Comparison of ENCODE assay signal across 8 cellular contexts in the genomic region with DNA sequence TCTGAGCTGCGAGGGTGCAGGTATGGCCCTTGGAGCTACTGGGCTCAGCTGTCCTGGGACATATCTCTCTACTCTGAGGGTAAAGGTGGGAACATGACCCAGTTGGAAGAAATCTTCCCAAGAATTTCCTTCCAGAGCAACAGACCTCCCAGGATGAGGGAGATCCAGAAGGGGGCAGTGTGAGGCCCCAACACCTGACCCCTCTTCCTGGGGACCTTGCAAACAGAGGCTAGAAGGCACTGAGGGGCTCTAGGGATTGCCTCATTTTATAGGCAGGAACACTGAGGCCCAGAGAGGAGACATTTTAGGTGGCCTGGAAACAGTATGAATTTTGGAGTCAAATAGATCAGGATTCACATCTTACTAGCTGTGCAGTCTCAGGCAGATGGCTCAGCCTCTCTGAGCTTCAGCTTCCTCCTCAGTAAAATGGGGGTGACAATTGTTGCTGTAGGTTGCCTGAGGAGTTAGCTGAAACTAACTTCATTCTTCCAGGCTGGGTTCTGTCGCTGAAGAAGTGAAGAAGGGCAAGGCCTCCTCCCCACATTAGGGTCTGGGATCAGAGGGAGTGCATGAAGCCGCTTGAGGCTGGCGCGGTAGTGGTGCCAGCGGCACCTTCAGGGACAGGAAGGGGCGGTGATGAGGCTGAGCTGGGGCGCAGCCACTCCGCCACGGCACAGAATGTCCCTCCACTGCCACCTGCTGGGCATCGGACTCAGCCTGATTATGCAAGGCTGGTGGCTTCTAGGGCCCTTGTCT. TPM values are rescaled to one million over a fixed set of nuclear protein-coding genes. Genes with fewer than 3 reads are reported as not detected.
DNase-seq lines count a peak whose midpoint lies in the region; ATAC-seq and TF ChIP-seq lines count a peak whose summit lies in the region.

No MANE protein-coding gene starts in this region.

- H3K4me1 Mint-ChIP-seq in activated CD4-positive, alpha-beta memory T cell treated with anti-CD3 and anti-CD28 coated beads, Interleukin-2, amount 10 ng/mL, durations not matched to agents 7 days and 5 days = peaks cover 9% of the 10 kb centered on the region

- no peaks in the 10 kb centered on the region for H3K27me3 Mint-ChIP-seq in activated CD4-positive, alpha-beta memory T cell treated with anti-CD3 and anti-CD28 coated beads, Interleukin-2, amount 10 ng/mL, durations not matched to agents 7 days and 5 days

- intact Hi-C loops in A673 (cut with micrococcal nuclease; ENCODE audit: unreplicated experiment) = loop anchor here (1.0 to 2.0 kb wide), 3 partner anchors 137 to 430 kb away; no protein-coding TSS in a partner anchor
- intact Hi-C loops in dorsolateral prefrontal cortex (cut with DNase I) = loop anchor here (1.0 to 10.0 kb wide), 5 partner anchors 136 to 428 kb away; no protein-coding TSS in a partner anchor

- peak overlapping the region; percentile 18 for H3K4me3 Mint-ChIP-seq in activated CD4-positive, alpha-beta memory T cell treated with anti-CD3 and anti-CD28 coated beads, Interleukin-2, amount 10 ng/mL, durations not matched to agents 7 days and 5 days

- no peaks in the 10 kb centered on the region for H3K9me3 Mint-ChIP-seq in activated CD4-positive, alpha-beta memory T cell treated with anti-CD3 and anti-CD28 coated beads, Interleukin-2, amount 10 ng/mL, durations not matched to agents 7 days and 5 days

- peak overlapping the region; percentile 14 for H3K27ac Mint-ChIP-seq in activated CD4-positive, alpha-beta memory T cell treated with anti-CD3 and anti-CD28 coated beads, Interleukin-2, amount 10 ng/mL, durations not matched to agents 7 days and 5 days

- H3K4me1 ChIP-seq in A673 (ENCODE audit: insufficient read depth, low read length, poor library complexity, severe bottlenecking) = no peaks in the 10 kb centered on the region

- peaks cover 23% of the 10 kb centered on the region for H3K27me3 ChIP-seq in A673 (replicated peaks; ENCODE audit: insufficient read depth, low read depth, low read length, poor library complexity)
- peaks cover 0 to 9% (median 0%) of the 10 kb centered on the region in 45 donors for H3K27me3 ChIP-seq in dorsolateral prefrontal cortex

- no peak overlapping the region for H3K27ac ChIP-seq in A673 (ENCODE audit: low read depth, low read length, poor library complexity, severe bottlenecking)
- no peak overlapping the region for H3K27ac ChIP-seq in dorsolateral prefrontal cortex

- POLR2A ChIA-PET in A673 (lab: Charles Lee; ENCODE audit: low non-redundant PET) = no interaction called here
- POLR2A ChIA-PET in activated CD4-positive, alpha-beta memory T cell treated with anti-CD3 and anti-CD28 coated beads, Interleukin-2, amount 10 ng/mL, durations not matched to agents 7 days and 5 days (lab: Charles Lee) = interaction anchor here (0.6 to 1.5 kb wide), 3 partner anchors 135 to 188 kb away, joined by 3 to 10 read pairs (median 3); partner anchors contain the start of gene SAYSD1

- H3K4me3 ChIP-seq in A673 (ENCODE audit: low read depth, low read length, poor library complexity, severe bottlenecking) (no peak overlapping the region), dorsolateral prefrontal cortex (peak overlapping the region in 15 of 59 donors; percentile 6 to 43 (median 28))

- H3K9me3 ChIP-seq in A673 (ENCODE audit: low read depth, low read length, poor library complexity, severe bottlenecking) = no peaks in the 10 kb centered on the region

- no TSS peak for BruUV-seq in A673 (replicated peaks; lab: Mats Ljungman, UMichigan)

- TF ChIP-seq CTCF in A673 (conservative IDR thresholded peaks at IDR 0.05; ENCODE audit: low read depth, low read length) (peak; percentile 80), dorsolateral prefrontal cortex (IDR thresholded peaks at IDR 0.05 in 54 of 56, conservative IDR thresholded peaks at IDR 0.05 in 2 of 56; ENCODE audit: low read depth in 1 of 56, partially characterized antibody in 56 of 56) (peak; percentile 67 to 96 (median 91))

- no peaks in the 10 kb centered on the region for H3K36me3 Mint-ChIP-seq in activated CD4-positive, alpha-beta memory T cell treated with anti-CD3 and anti-CD28 coated beads, Interleukin-2, amount 10 ng/mL, durations not matched to agents 7 days and 5 days (ENCODE audit: low read depth)

- no peaks in the 10 kb centered on the region for H3K36me3 ChIP-seq in A673 (ENCODE audit: insufficient read depth, low read length, poor library complexity, severe bottlenecking)

- CTCF ChIA-PET in A673 (lab: Charles Lee) = interaction anchor here (1.0 to 1.4 kb wide), 3 partner anchors 137 to 430 kb away, joined by 3 to 11 read pairs (median 11); no protein-coding TSS in a partner anchor
- CTCF ChIA-PET in activated CD4-positive, alpha-beta memory T cell treated with anti-CD3 and anti-CD28 coated beads, Interleukin-2, amount 10 ng/mL, durations not matched to agents 7 days and 5 days (lab: Charles Lee) = interaction anchor here (0.7 to 7.9 kb wide), 41 partner anchors 9 to 433 kb away, joined by 3 to 195 read pairs (median 4); partner anchors contain the start of genes KCNK5 and SAYSD1

- ATAC-seq in GM18511 (IDR thresholded peaks at IDR 0.05; ENCODE audit: unreplicated experiment) (peak; percentile 86), HG03280 (IDR thresholded peaks at IDR 0.05; ENCODE audit: unreplicated experiment) (peak; percentile 73)

- DNase-seq in A673 (ENCODE audit: low spot score) (peak; percentile 82), NCI-H748 treated with DMSO at 0.1 percent for 48 hours (lab: John Stamatoyannopoulos, UW) (peak; percentile 72), dorsolateral prefrontal cortex (peak; percentile 22 to 85 (median 78)), medulla oblongata (ENCODE audit: extremely low spot score) (peak; percentile 83)
- peak; percentile 90 for DNase-seq in activated CD4-positive, alpha-beta memory T cell treated with anti-CD3 and anti-CD28 coated beads, Interleukin-2, amount 10 ng/mL, durations not matched to agents 7 days and 5 days
- peak; percentile 74 to 91 (median 80) for DNase-seq in stimulated activated CD4-positive, alpha-beta T cell treated with anti-CD3 and anti-CD28 coated beads, TNF-alpha, amount 100 ng/mL, for 48 hours (ENCODE audit: low read depth in 3 of 3)

RNA-seq across cellular contexts. Expression of gene KCNK17, which starts 11.4 kb away (rescaled TPM):
- total RNA-seq in A673 (2021) = not detected in 2 replicates
- total RNA-seq in activated CD4-positive, alpha-beta memory T cell treated with anti-CD3 and anti-CD28 coated beads, Interleukin-2, amount 10 ng/mL, durations not matched to agents 7 days and 5 days = not detected
- 1 to 10 TPM in 3 of 120 experiments, under 1 TPM in 24, not detected in 93; 0.24 to 1.8 (median 0.33) TPM for total RNA-seq in dorsolateral prefrontal cortex

RNA-seq across cellular contexts. Expression of gene KCNK16, which starts 19.7 kb away (rescaled TPM):
- not detected in 2 replicates for total RNA-seq in A673 (2021)
- not detected for total RNA-seq in activated CD4-positive, alpha-beta memory T cell treated with anti-CD3 and anti-CD28 coated beads, Interleukin-2, amount 10 ng/mL, durations not matched to agents 7 days and 5 days
- under 1 TPM in 7 of 120 experiments, not detected in 113; 0.42 to 0.76 (median 0.50) TPM for total RNA-seq in dorsolateral prefrontal cortex
